Comparison of ENCODE assay signal across 1 cellular context in the genomic region with DNA sequence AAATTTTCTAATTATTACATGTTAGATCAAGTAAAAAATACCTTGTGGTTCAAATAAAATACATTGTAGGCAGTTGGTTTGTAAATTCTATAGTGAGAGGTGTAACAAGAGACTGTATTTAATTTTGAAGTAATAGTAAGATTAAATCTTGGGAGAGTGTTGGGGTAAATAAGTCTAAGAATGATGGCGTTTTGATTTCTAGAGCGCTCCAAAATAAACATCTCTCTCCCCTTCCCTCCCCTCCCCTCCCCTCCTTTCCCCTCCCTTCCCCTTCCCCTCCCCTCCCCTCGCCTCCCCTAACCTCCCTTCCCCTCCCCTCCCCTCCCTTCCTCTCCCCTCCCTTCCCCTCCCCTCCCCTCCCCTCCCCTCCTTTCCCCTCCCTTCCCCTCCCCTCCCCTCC.
TF ChIP-seq lines count a peak whose summit lies in the region.

No MANE protein-coding gene starts in this region.

TF ChIP-seq in HepG2, 621 proteins besides CTCF, POLR2A, EP300 and RAD21 (continued from another document):
- peak; percentile 92 for TF ChIP-seq HNRNPK (IDR thresholded peaks at IDR 0.05; ENCODE audit: low read depth, low read length, poor library complexity, severe bottlenecking)
- TF ChIP-seq CEBPB (IDR thresholded peaks at IDR 0.05; ENCODE audit: borderline replicate concordance, low read depth, low read length), result no peak
- TF ChIP-seq, protein P1, sequence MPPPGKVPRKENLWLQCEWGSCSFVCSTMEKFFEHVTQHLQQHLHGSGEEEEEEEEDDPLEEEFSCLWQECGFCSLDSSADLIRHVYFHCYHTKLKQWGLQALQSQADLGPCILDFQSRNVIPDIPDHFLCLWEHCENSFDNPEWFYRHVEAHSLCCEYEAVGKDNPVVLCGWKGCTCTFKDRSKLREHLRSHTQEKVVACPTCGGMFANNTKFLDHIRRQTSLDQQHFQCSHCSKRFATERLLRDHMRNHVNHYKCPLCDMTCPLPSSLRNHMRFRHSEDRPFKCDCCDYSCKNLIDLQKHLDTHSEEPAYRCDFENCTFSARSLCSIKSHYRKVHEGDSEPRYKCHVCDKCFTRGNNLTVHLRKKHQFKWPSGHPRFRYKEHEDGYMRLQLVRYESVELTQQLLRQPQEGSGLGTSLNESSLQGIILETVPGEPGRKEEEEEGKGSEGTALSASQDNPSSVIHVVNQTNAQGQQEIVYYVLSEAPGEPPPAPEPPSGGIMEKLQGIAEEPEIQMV (CRISPR knock-in tag; IDR thresholded peaks at IDR 0.05; ENCODE audit: low read depth), result no peak
- TF ChIP-seq ZNF441 (CRISPR knock-in tag; IDR thresholded peaks at IDR 0.05; ENCODE audit: borderline replicate concordance), result no peak
- TF ChIP-seq, protein P2, sequence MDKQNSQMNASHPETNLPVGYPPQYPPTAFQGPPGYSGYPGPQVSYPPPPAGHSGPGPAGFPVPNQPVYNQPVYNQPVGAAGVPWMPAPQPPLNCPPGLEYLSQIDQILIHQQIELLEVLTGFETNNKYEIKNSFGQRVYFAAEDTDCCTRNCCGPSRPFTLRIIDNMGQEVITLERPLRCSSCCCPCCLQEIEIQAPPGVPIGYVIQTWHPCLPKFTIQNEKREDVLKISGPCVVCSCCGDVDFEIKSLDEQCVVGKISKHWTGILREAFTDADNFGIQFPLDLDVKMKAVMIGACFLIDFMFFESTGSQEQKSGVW (CRISPR knock-in tag; IDR thresholded peaks at IDR 0.05; ENCODE audit: borderline replicate concordance), result no peak
- TF ChIP-seq MLLT10 (CRISPR knock-in tag; IDR thresholded peaks at IDR 0.05), result no peak
TF ChIP-seq in HepG2: peak in this region for 2.
